ENCODE assay signal across 12 cellular contexts in genomic region chr5:151076616-151077015, GRCh38. TPM values are rescaled to one million over a fixed set of nuclear protein-coding genes. Genes with fewer than 3 reads are reported as not detected.
DNase-seq lines count a peak whose midpoint lies in the region; ATAC-seq, FAIRE-seq and TF ChIP-seq lines count a peak whose summit lies in the region.
"Had no signal": no experiment of that assay in that cellular context is flagged by ENCODE, and none has a peak within 500 bp of the region (broad histone marks: within the 10 kb centered on the region; RNA-seq: fewer than 3 reads in every experiment).

No MANE protein-coding gene starts in this region.

- H4K20me1 ChIP-seq in OCI-LY7 (ENCODE audit: insufficient read depth, low read length) = peaks cover 13% of the 10 kb centered on the region; the same call in 1 of the 2 replicates

- no peaks in the 10 kb centered on the region for H3K27me3 Mint-ChIP-seq in activated T-cell treated with anti-CD3 and anti-CD28 coated beads, Interleukin-2, amount 50 U/mL, for 24 hours
- no peaks in the 10 kb centered on the region for H3K27me3 Mint-ChIP-seq in T-cell
- H3K27me3 Mint-ChIP-seq in stimulated activated naive B cell treated with anti-CD40 and anti-IgM and Interleukin-4, amounts not matched to agents 10 μg/mL and 1 μg/mL and 100 μg/mL, for 72 hours = no peaks in the 10 kb centered on the region

- peak overlapping the region in 1 of 2 donors; percentile 48 for H3K9ac ChIP-seq in kidney (ENCODE audit: low read length in 2 of 2)

- H3K9me3 ChIP-seq in kidney (ENCODE audit: control insufficient read depth in 1 of 2, low read length in 2 of 2) (no peaks in the 10 kb centered on the region), OCI-LY7 (ENCODE audit: low read length) (no peaks in the 10 kb centered on the region)
- H3K9me3 ChIP-seq: tibial artery had no signal

- TF ChIP-seq CTCF in kidney (IDR thresholded peaks at IDR 0.05; ENCODE audit: borderline replicate concordance, extremely low read depth, insufficient read depth) (no peak), OCI-LY7 (conservative IDR thresholded peaks at IDR 0.05; ENCODE audit: low read length) (no peak)

- H3K9me2 ChIP-seq in OCI-LY7 (ENCODE audit: insufficient read depth, low read length) = no peaks in the 10 kb centered on the region

- H3K27ac Mint-ChIP-seq in activated T-cell treated with anti-CD3 and anti-CD28 coated beads, Interleukin-2, amount 50 U/mL, for 24 hours = peak overlapping the region; percentile 96
- peak overlapping the region; percentile 66 to 77 for H3K27ac Mint-ChIP-seq in T-cell
- H3K27ac Mint-ChIP-seq in stimulated activated naive B cell treated with anti-CD40 and anti-IgM and Interleukin-4, amounts not matched to agents 10 μg/mL and 1 μg/mL and 100 μg/mL, for 72 hours = peak overlapping the region; percentile 91

- DNase-seq in activated T-cell treated with anti-CD3 and anti-CD28 coated beads, Interleukin-2, amount 50 U/mL, for 24 hours = no peak
- DNase-seq in activated T-cell treated with anti-CD3 and anti-CD28 coated beads, Interleukin-2, amount 50 U/mL, for 48 hours = no peak
- DNase-seq in T-cell = no peak
- DNase-seq in kidney = no peak
- DNase-seq in stimulated activated naive B cell treated with anti-CD40 and anti-IgM and Interleukin-4, amounts not matched to agents 10 μg/mL and 1 μg/mL and 100 μg/mL, for 72 hours = no peak
- no peak for DNase-seq in OCI-LY7 (ENCODE audit: low spot score)
- DNase-seq in NCI-H774 (lab: John Stamatoyannopoulos, UW) = no peak
- DNase-seq: DMS79, endodermal cell, tibial artery had no signal

- H3K4me2 ChIP-seq in OCI-LY7 (ENCODE audit: low read length) = no peak overlapping the region

- POLR2A ChIA-PET in T-cell (lab: Charles Lee) (no interaction called here), OCI-LY7 (lab: Charles Lee) (no interaction called here)

- H3K79me2 ChIP-seq in OCI-LY7 (ENCODE audit: insufficient read depth, low read depth, low read length) = peaks cover 55% of the 10 kb centered on the region

- no peak for FAIRE-seq in kidney (lab: Jason Lieb, UNC)

- BruUV-seq in OCI-LY7 (replicated peaks; lab: Mats Ljungman, UMichigan) = no TSS peak

- H3K4me3 ChIP-seq in kidney (ENCODE audit: low read length in 2 of 2) (no peak overlapping the region), OCI-LY7 (ENCODE audit: low read depth, low read length, poor library complexity, severe bottlenecking) (no peak overlapping the region)
- H3K4me3 ChIP-seq: tibial artery had no signal

- peaks cover 80% of the 10 kb centered on the region for H3K4me1 Mint-ChIP-seq in activated T-cell treated with anti-CD3 and anti-CD28 coated beads, Interleukin-2, amount 50 U/mL, for 24 hours (ENCODE audit: low read depth)
- peaks cover 71 to 82% (median 72%) of the 10 kb centered on the region in 3 donors for H3K4me1 Mint-ChIP-seq in T-cell
- peaks cover 61 to 80% of the 10 kb centered on the region in 2 donors for H3K4me1 Mint-ChIP-seq in stimulated activated naive B cell treated with anti-CD40 and anti-IgM and Interleukin-4, amounts not matched to agents 10 μg/mL and 1 μg/mL and 100 μg/mL, for 72 hours

- H3K9me3 Mint-ChIP-seq in activated T-cell treated with anti-CD3 and anti-CD28 coated beads, Interleukin-2, amount 50 U/mL, for 24 hours = no peaks in the 10 kb centered on the region
- no peaks in the 10 kb centered on the region for H3K9me3 Mint-ChIP-seq in T-cell
- peaks cover 2 to 5% of the 10 kb centered on the region in 2 donors for H3K9me3 Mint-ChIP-seq in stimulated activated naive B cell treated with anti-CD40 and anti-IgM and Interleukin-4, amounts not matched to agents 10 μg/mL and 1 μg/mL and 100 μg/mL, for 72 hours
- H3K9me3 Mint-ChIP-seq: endodermal cell had no signal

- peak overlapping the region; percentile 81 for H3K4me3 Mint-ChIP-seq in activated T-cell treated with anti-CD3 and anti-CD28 coated beads, Interleukin-2, amount 50 U/mL, for 24 hours
- peak overlapping the region; percentile 15 to 85 (median 31) for H3K4me3 Mint-ChIP-seq in T-cell
- peak overlapping the region; percentile 79 to 99 for H3K4me3 Mint-ChIP-seq in stimulated activated naive B cell treated with anti-CD40 and anti-IgM and Interleukin-4, amounts not matched to agents 10 μg/mL and 1 μg/mL and 100 μg/mL, for 72 hours
- H3K4me3 Mint-ChIP-seq: endodermal cell had no signal

- H3K4me1 ChIP-seq in kidney (ENCODE audit: control insufficient read depth in 1 of 2, insufficient read depth in 1 of 2, low read depth in 1 of 2, low read length in 2 of 2) (peaks cover 46 to 54% of the 10 kb centered on the region in 2 donors), OCI-LY7 (ENCODE audit: insufficient read depth, low read length, poor library complexity, severe bottlenecking) (peaks cover 29% of the 10 kb centered on the region)

- H3K36me3 ChIP-seq in kidney (ENCODE audit: control insufficient read depth in 1 of 2, insufficient read depth in 2 of 2, low read length in 2 of 2) = peaks cover 0 to 5% of the 10 kb centered on the region in 2 donors
- H3K36me3 ChIP-seq in OCI-LY7 (ENCODE audit: insufficient read depth, low read length) = peaks cover 28% of the 10 kb centered on the region

- no peak overlapping the region for H2AFZ ChIP-seq in OCI-LY7 (ENCODE audit: low read length)

- intact Hi-C loops in kidney (cut with DNase I) = no loop called here
- intact Hi-C loops in OCI-LY7 (cut with micrococcal nuclease; ENCODE audit: unreplicated experiment) = no loop called here

- CTCF ChIA-PET in T-cell (lab: Charles Lee) = no interaction called here
- CTCF ChIA-PET in OCI-LY7 (lab: Charles Lee; ENCODE audit: unreplicated experiment) = no interaction called here

- H3K27ac ChIP-seq in kidney (ENCODE audit: low read depth in 2 of 2, low read length in 2 of 2) (peak overlapping the region; percentile 69 to 98), OCI-LY7 (ENCODE audit: low read depth, low read length, poor library complexity, severe bottlenecking) (no peak overlapping the region)
- H3K27ac ChIP-seq: tibial artery had no signal

- no peak for ATAC-seq in T-cell (replicated peaks in 1 of 4)
- ATAC-seq in stimulated activated naive B cell treated with anti-CD40 and anti-IgM and Interleukin-4, amounts not matched to agents 10 μg/mL and 1 μg/mL and 100 μg/mL, for 72 hours (replicated peaks) = no peak
- ATAC-seq in GM19397 (IDR thresholded peaks at IDR 0.05; ENCODE audit: unreplicated experiment) = no peak

- peaks cover 90% of the 10 kb centered on the region for H3K36me3 Mint-ChIP-seq in activated T-cell treated with anti-CD3 and anti-CD28 coated beads, Interleukin-2, amount 50 U/mL, for 24 hours (ENCODE audit: low read depth)
- H3K36me3 Mint-ChIP-seq in T-cell = peaks cover 41% of the 10 kb centered on the region
- H3K36me3 Mint-ChIP-seq in stimulated activated naive B cell treated with anti-CD40 and anti-IgM and Interleukin-4, amounts not matched to agents 10 μg/mL and 1 μg/mL and 100 μg/mL, for 72 hours = peaks cover 80 to 90% of the 10 kb centered on the region in 2 donors

RNA-seq across cellular contexts. Expression of gene TNIP1, which starts 4.2 kb away (rescaled TPM):
- total RNA-seq in T-cell (100 to 1,000 TPM; 118 to 211 (median 170) TPM), kidney (132 TPM), OCI-LY7 (2022) (76.3 and 77.5 TPM in 2 replicates)
- 109 TPM for polyA plus RNA-seq in kidney (ENCODE audit: insufficient read depth, low read depth, low replicate concordance)
- 51.4 and 55.9 TPM in 2 replicates for total RNA-seq in OCI-LY7 (2014; rRNA removed; shearing (Covaris generic))

RNA-seq across cellular contexts. Expression of gene GPX3, which starts 56.2 kb away (rescaled TPM):
- 1 to 10 TPM in 2 of 5 donors, under 1 TPM in 1, not detected in 2; 0.49 to 1.6 (median 1.4) TPM for total RNA-seq in T-cell
- 1,327 TPM for total RNA-seq in kidney
- polyA plus RNA-seq in kidney (ENCODE audit: insufficient read depth, low read depth, low replicate concordance) = 27,893 TPM
- not detected in 2 replicates for total RNA-seq in OCI-LY7 (2014; rRNA removed; shearing (Covaris generic))
- not detected in 2 replicates for total RNA-seq in OCI-LY7 (2022)
- total RNA-seq: activated CD8-positive, alpha-beta memory T cell treated with anti-CD3 and anti-CD28 coated beads for 36 hours had no signal

Comparison
In these comparisons a context has a peak if more than half of its experiments do, and no peak if none do; other contexts are left out.
1. H3K4me3 Mint-ChIP-seq: peak in every context shown above with its lines; median percentile 89 in stimulated activated naive B cell treated with anti-CD40 and anti-IgM and Interleukin-4, amounts not matched to agents 10 μg/mL and 1 μg/mL and 100 μg/mL, for 72 hours; 81 in activated T-cell treated with anti-CD3 and anti-CD28 coated beads, Interleukin-2, amount 50 U/mL, for 24 hours; 31 in T-cell.
2. RNA of gene GPX3, which starts 56.2 kb away (total RNA-seq): 1,327 TPM in kidney (single experiment); 0.49 to 1.6 TPM in T-cell and not detected in OCI-LY7; every median in the first group is over 100 times any median in the second.
3. Peak in every context shown above with its lines, with median percentiles within 50 percentile points of each other: H3K27ac Mint-ChIP-seq.